ENCODE assay signal across 8 cellular contexts in genomic region chr17:76458580-76459490, GRCh38. TPM values are rescaled to one million over a fixed set of nuclear protein-coding genes. Genes with fewer than 3 reads are reported as not detected.
DNase-seq lines count a peak whose midpoint lies in the region; ATAC-seq and TF ChIP-seq lines count a peak whose summit lies in the region.

No MANE protein-coding gene starts in this region.

- no peak overlapping the region for H2BK5ac ChIP-seq in trophoblast cell (ENCODE audit: low read depth, low read length, poor library complexity)

- DNase-seq in AG20443 (ENCODE audit: low spot score) (peak; percentile 74), H4 (ENCODE audit: low spot score) (peak; percentile 49), PC-9 (peak in 1 of 2 experiments; percentile 60), fibroblast of lung (ENCODE audit: low read depth in 2 of 2) (peak; percentile 37 to 61), trophoblast cell (peak; percentile 17 to 39), NCI-H1694 treated with DMSO at 0.1 percent for 48 hours (lab: John Stamatoyannopoulos, UW) (no peak)
- no peak for DNase-seq in CD4-positive, alpha-beta T cell
- DNase-seq in stimulated activated CD4-positive, alpha-beta T cell treated with anti-CD3 and anti-CD28 coated beads, Interleukin-4, amount 100 ng/mL, for 1 hour = no peak

- no peaks in the 10 kb centered on the region for H3K4me1 Mint-ChIP-seq in CD4-positive, alpha-beta T cell (ENCODE audit: low read depth)

- H4K8ac ChIP-seq in trophoblast cell (ENCODE audit: low read depth, low read length) = no peak overlapping the region

- no peaks in the 10 kb centered on the region for H3K9me3 ChIP-seq in PC-9 (ENCODE audit: insufficient read depth, low read depth)
- no peaks in the 10 kb centered on the region for H3K9me3 ChIP-seq in fibroblast of lung (ENCODE audit: control insufficient read depth, insufficient read depth, low read depth, low read length)
- H3K9me3 ChIP-seq in trophoblast cell (ENCODE audit: insufficient read depth, low read depth, low read length) = no peaks in the 10 kb centered on the region
- no peaks in the 10 kb centered on the region for H3K9me3 ChIP-seq in CD4-positive, alpha-beta T cell (ENCODE audit: control insufficient read depth, low read length)

- H3K4me2 ChIP-seq in PC-9 = no peak overlapping the region
- no peak overlapping the region for H3K4me2 ChIP-seq in fibroblast of lung (ENCODE audit: extremely low read depth, insufficient read depth, low read length)
- no peak overlapping the region for H3K4me2 ChIP-seq in trophoblast cell (ENCODE audit: low read length)

- H3K27me3 ChIP-seq in PC-9 (ENCODE audit: insufficient read depth, low read depth) = no peaks in the 10 kb centered on the region
- no peaks in the 10 kb centered on the region for H3K27me3 ChIP-seq in fibroblast of lung (ENCODE audit: control insufficient read depth, insufficient read depth, low read length)
- no peaks in the 10 kb centered on the region for H3K27me3 ChIP-seq in trophoblast cell (ENCODE audit: insufficient read depth, low read length)
- H3K27me3 ChIP-seq in CD4-positive, alpha-beta T cell (ENCODE audit: control insufficient read depth, insufficient read depth, low read length) = no peaks in the 10 kb centered on the region

- H3K79me1 ChIP-seq in trophoblast cell (ENCODE audit: low read length) = no peaks in the 10 kb centered on the region

- H3K4me3 Mint-ChIP-seq in CD4-positive, alpha-beta T cell = no peak overlapping the region

- H3K27me3 Mint-ChIP-seq in CD4-positive, alpha-beta T cell = no peaks in the 10 kb centered on the region

- POLR2A ChIA-PET in PC-9 (lab: Charles Lee; ENCODE audit: unreplicated experiment) = interaction anchor here (0.6 kb wide), 3 partner anchors 45 to 326 kb away, joined by 3 to 15 read pairs (median 9); partner anchors contain the start of gene ST6GALNAC2
- POLR2A ChIA-PET in CD4-positive, alpha-beta T cell (lab: Charles Lee) = interaction anchor here (1.4 to 1.5 kb wide), 2 partner anchors 35 to 43 kb away, joined by 3 to 7 read pairs; partner anchors contain the start of gene RHBDF2

- intact Hi-C loops in PC-9 (cut with micrococcal nuclease; ENCODE audit: unreplicated experiment) = loop anchor here (1.0 kb wide), 1 partner anchor 51 kb away; no protein-coding TSS in a partner anchor
- intact Hi-C loops in CD4-positive, alpha-beta T cell (cut with DNase I, micrococcal nuclease) = loop anchor here in 1 of 2 experiments (10.0 kb wide), 1 partner anchor 276 kb away; the partner anchor contains the start of genes MFSD11 and SRSF2

- no peak overlapping the region for H2AK5ac ChIP-seq in trophoblast cell (ENCODE audit: low read length)

- H3K27ac ChIP-seq in PC-9 = no peak overlapping the region
- H3K27ac ChIP-seq in fibroblast of lung (ENCODE audit: insufficient read depth, low read length) = no peak overlapping the region
- H3K27ac ChIP-seq in trophoblast cell (ENCODE audit: low read depth, low read length) = no peak overlapping the region
- H3K27ac ChIP-seq in CD4-positive, alpha-beta T cell (ENCODE audit: low read depth, low read length) = no peak overlapping the region

- no peak for ATAC-seq in CD4-positive, alpha-beta T cell (ENCODE audit: poor library complexity)

- H2BK12ac ChIP-seq in trophoblast cell (ENCODE audit: low read length) = no peak overlapping the region

- peaks cover 2% of the 10 kb centered on the region for H3F3A ChIP-seq in PC-9 (ENCODE audit: insufficient read depth, low read depth)

- H4K20me1 ChIP-seq in PC-9 (ENCODE audit: insufficient read depth) (no peaks in the 10 kb centered on the region), fibroblast of lung (ENCODE audit: control insufficient read depth, extremely low read depth, insufficient read depth, low read length) (no peaks in the 10 kb centered on the region)

- H3K36me3 ChIP-seq in PC-9 (ENCODE audit: low read depth) (no peaks in the 10 kb centered on the region), fibroblast of lung (ENCODE audit: control insufficient read depth, insufficient read depth, low read length) (no peaks in the 10 kb centered on the region), trophoblast cell (ENCODE audit: control insufficient read depth in 1 of 2, insufficient read depth in 2 of 2, low read length in 2 of 2) (no peaks in the 10 kb centered on the region)

- H3K27ac Mint-ChIP-seq in CD4-positive, alpha-beta T cell = no peak overlapping the region

- H3K14ac ChIP-seq in trophoblast cell (ENCODE audit: low read length) = no peak overlapping the region

- H3K4me3 ChIP-seq in PC-9 (no peak overlapping the region), fibroblast of lung (replicated peaks in 1 of 4; ENCODE audit: control extremely low read depth in 1 of 4, insufficient read depth in 1 of 4, low read depth in 3 of 4, low read length in 4 of 4) (no peak overlapping the region), trophoblast cell (ENCODE audit: low read depth, low read length) (no peak overlapping the region)

- no peak overlapping the region for H4K91ac ChIP-seq in trophoblast cell (ENCODE audit: low read depth, low read length)

- no peaks in the 10 kb centered on the region for H3K79me2 ChIP-seq in PC-9 (ENCODE audit: low read depth)
- no peaks in the 10 kb centered on the region for H3K79me2 ChIP-seq in fibroblast of lung (ENCODE audit: control insufficient read depth, insufficient read depth, low read length)
- no peaks in the 10 kb centered on the region for H3K79me2 ChIP-seq in trophoblast cell (ENCODE audit: control insufficient read depth, insufficient read depth, low read length, poor library complexity)

- no peaks in the 10 kb centered on the region for H3K9me3 Mint-ChIP-seq in CD4-positive, alpha-beta T cell

- no peak overlapping the region for H2BK120ac ChIP-seq in trophoblast cell (ENCODE audit: insufficient read depth, low read length, poor library complexity)

- H3K9ac ChIP-seq in fibroblast of lung (ENCODE audit: insufficient read depth, low read length) (no peak overlapping the region), trophoblast cell (ENCODE audit: low read length) (no peak overlapping the region)

- no TSS peak for BruUV-seq in PC-9 (replicated peaks; lab: Mats Ljungman, UMichigan)

- H3K9me2 ChIP-seq in PC-9 (ENCODE audit: insufficient read depth) = no peaks in the 10 kb centered on the region

- H2AFZ ChIP-seq in PC-9 (no peak overlapping the region), fibroblast of lung (ENCODE audit: low read length) (no peak overlapping the region), trophoblast cell (ENCODE audit: insufficient read depth, low read length, poor library complexity) (no peak overlapping the region)

- TF ChIP-seq CTCF in PC-9 (conservative IDR thresholded peaks at IDR 0.05) (peak; percentile 60), fibroblast of lung (conservative IDR thresholded peaks at IDR 0.05 in 1 of 2, IDR thresholded peaks at IDR 0.05 in 1 of 2; ENCODE audit: low read depth in 1 of 2, low read length in 2 of 2) (peak; percentile 65 to 73)
- TF ChIP-seq CTCF in CD4-positive, alpha-beta T cell (IDR thresholded peaks at IDR 0.05) = no peak

- H3K4me1 ChIP-seq in PC-9 (replicated peaks; ENCODE audit: insufficient read depth) (no peaks in the 10 kb centered on the region), fibroblast of lung (ENCODE audit: control insufficient read depth, extremely low read depth, insufficient read depth, low read length) (no peaks in the 10 kb centered on the region), trophoblast cell (ENCODE audit: control insufficient read depth in 1 of 2, insufficient read depth in 2 of 2, low read length in 2 of 2) (no peaks in the 10 kb centered on the region)

- no peak overlapping the region for H3K18ac ChIP-seq in trophoblast cell (ENCODE audit: low read length)

- no peak overlapping the region for H3K23ac ChIP-seq in trophoblast cell (ENCODE audit: low read length)

- no peaks in the 10 kb centered on the region for H3K36me3 Mint-ChIP-seq in CD4-positive, alpha-beta T cell (ENCODE audit: low read depth)

- CTCF ChIA-PET in PC-9 (lab: Charles Lee) = interaction anchor here (0.5 to 1.9 kb wide), 18 partner anchors 9 to 962 kb away, joined by 3 to 15 read pairs (median 4); partner anchors contain the start of genes PRPSAP1 and SPHK1
- CTCF ChIA-PET in CD4-positive, alpha-beta T cell (lab: Charles Lee) = interaction anchor here (0.5 to 1.2 kb wide), 3 partner anchors 49 to 501 kb away, joined by 3 to 6 read pairs (median 6); no protein-coding TSS in a partner anchor

- H4K12ac ChIP-seq in trophoblast cell (ENCODE audit: low read depth, low read length) = no peak overlapping the region

- WGBS in trophoblast cell (ENCODE audit: extremely low coverage, insufficient coverage, insufficient read length) = no CpG with 5 or more reads among the region's 9 CpGs

- H3K4ac ChIP-seq in trophoblast cell (ENCODE audit: low read depth, low read length) = no peak overlapping the region

RNA-seq across cellular contexts. Expression of gene UBE2O, which starts 5.9 kb away (rescaled TPM):
- 14.7 and 16.2 TPM in 2 replicates for total RNA-seq in H4 (2014; rRNA removed; shearing (Covaris generic))
- 27.4 and 28.0 TPM in 2 replicates for total RNA-seq in PC-9 (2021)
- total RNA-seq in fibroblast of lung = 9.2 and 12.4 TPM in 2 replicates
- 10.8 and 11.5 TPM in 2 replicates for polyA plus RNA-seq in fibroblast of lung
- polyA plus RNA-seq in fibroblast of lung (2012) = 10.2 and 13.1 TPM in 2 replicates
- polyA minus RNA-seq in fibroblast of lung (ENCODE audit: low replicate concordance) = 119 and 153 TPM in 2 replicates
- 13.1 and 13.4 TPM in 2 replicates for polyA plus RNA-seq in trophoblast cell (2013)
- 10 to 100 TPM; 22.7 to 25.1 TPM for total RNA-seq in CD4-positive, alpha-beta T cell

RNA-seq across cellular contexts. Expression of gene AANAT, which starts 8.6 kb away (rescaled TPM):
- total RNA-seq in H4 (2014; rRNA removed; shearing (Covaris generic)) = not detected in 2 replicates
- 0.65 TPM in 1 of 2 replicates, not detected in the other for total RNA-seq in PC-9 (2021)
- not detected in 2 replicates for total RNA-seq in fibroblast of lung
- not detected in 2 replicates for polyA plus RNA-seq in fibroblast of lung
- polyA plus RNA-seq in fibroblast of lung (2012) = not detected in 2 replicates
- not detected in 2 replicates for polyA minus RNA-seq in fibroblast of lung (ENCODE audit: low replicate concordance)
- polyA plus RNA-seq in trophoblast cell (2013) = 0.07 TPM in 1 of 2 replicates, not detected in the other
- under 1 TPM in 1 of 2 experiments, not detected in 1; 0.14 TPM for total RNA-seq in CD4-positive, alpha-beta T cell

RNA-seq across cellular contexts. Expression of gene RHBDF2, which starts 42.4 kb away (rescaled TPM):
- 9.0 and 17.4 TPM in 2 replicates for total RNA-seq in H4 (2014; rRNA removed; shearing (Covaris generic))
- total RNA-seq in PC-9 (2021) (39.6 and 51.6 TPM in 2 replicates), fibroblast of lung (3.9 and 5.1 TPM in 2 replicates)
- polyA plus RNA-seq in fibroblast of lung = 0.94 and 1.7 TPM in 2 replicates
- polyA plus RNA-seq in fibroblast of lung (2012) = 2.8 TPM in 2 replicates
- 2.4 and 3.9 TPM in 2 replicates for polyA minus RNA-seq in fibroblast of lung (ENCODE audit: low replicate concordance)
- 11.1 and 11.6 TPM in 2 replicates for polyA plus RNA-seq in trophoblast cell (2013)
- total RNA-seq in CD4-positive, alpha-beta T cell = 10 to 100 TPM; 22.6 to 24.9 TPM

Comparison
In these comparisons a context has a peak if more than half of its experiments do, and no peak if none do; other contexts are left out.
1. DNase-seq: peak in AG20443 (single experiment), H4 (single experiment), fibroblast of lung (2 of 2) and trophoblast cell (2 of 2); none in NCI-H1694 treated with DMSO at 0.1 percent for 48 hours (single experiment), CD4-positive, alpha-beta T cell (0 of 10) and stimulated activated CD4-positive, alpha-beta T cell treated with anti-CD3 and anti-CD28 coated beads, Interleukin-4, amount 100 ng/mL, for 1 hour (single experiment).